8 cellular contexts compared by ENCODE assay signal in genomic region chr3:90091557-90091956, GRCh38.
A peak's percentile ranks its signal among the peaks of the same experiment; 100 is the strongest.
DNase-seq lines count a peak whose midpoint lies in the region; ATAC-seq and TF ChIP-seq lines count a peak whose summit lies in the region.

No MANE protein-coding gene starts in this region.

- H3K9me3 ChIP-seq in T-helper 17 cell (ENCODE audit: control insufficient read depth, low read length, poor library complexity, severe bottlenecking) = no peaks in the 10 kb centered on the region

- H3K27me3 Mint-ChIP-seq in nephron progenitor cell (ENCODE audit: low read depth, poor library complexity) (no peaks in the 10 kb centered on the region), T-helper 17 cell (no peaks in the 10 kb centered on the region)

- H3K27ac Mint-ChIP-seq in nephron progenitor cell (no peak overlapping the region), T-helper 17 cell (no peak overlapping the region)

- peak overlapping the region in 3 of 59 donors; percentile 8 to 26 (median 15) for H3K4me3 ChIP-seq in dorsolateral prefrontal cortex

- intact Hi-C loops in dorsolateral prefrontal cortex (cut with DNase I) = loop anchor here in 1 of 2 donors (10.0 kb wide), 1 partner anchor 1877 kb away; no protein-coding TSS in a partner anchor

- H3K4me3 Mint-ChIP-seq in nephron progenitor cell (no peak overlapping the region), T-helper 17 cell (no peak overlapping the region)

- no peaks in the 10 kb centered on the region for H3K36me3 Mint-ChIP-seq in nephron progenitor cell (ENCODE audit: low read depth)
- H3K36me3 Mint-ChIP-seq in T-helper 17 cell (ENCODE audit: low read depth) = no peaks in the 10 kb centered on the region

- TF ChIP-seq CTCF in dorsolateral prefrontal cortex (IDR thresholded peaks at IDR 0.05 in 54 of 56, conservative IDR thresholded peaks at IDR 0.05 in 2 of 56; ENCODE audit: low read depth in 1 of 56, partially characterized antibody in 56 of 56) = peak in 54 of 56 donors; percentile 34 to 80 (median 65)
- peak; percentile 65 for TF ChIP-seq CTCF in nephron progenitor cell (IDR thresholded peaks at IDR 0.05)

- ATAC-seq in HG02885 (IDR thresholded peaks at IDR 0.05; ENCODE audit: poor library complexity, unreplicated experiment) (peak; percentile 77), T-helper 17 cell (no peak)

- H3K9me3 Mint-ChIP-seq in nephron progenitor cell = no peaks in the 10 kb centered on the region

- no peaks in the 10 kb centered on the region for H3K27me3 ChIP-seq in dorsolateral prefrontal cortex

- no peak overlapping the region for H3K27ac ChIP-seq in dorsolateral prefrontal cortex

- H3K4me1 Mint-ChIP-seq in nephron progenitor cell (peaks cover 21% of the 10 kb centered on the region), T-helper 17 cell (no peaks in the 10 kb centered on the region)

- DNase-seq in GM03348 (ENCODE audit: low spot score) (peak; percentile 48), NCI-H748 (lab: John Stamatoyannopoulos, UW; ENCODE audit: unreplicated experiment) (peak; percentile 97), dorsolateral prefrontal cortex (peak in 3 of 10 donors; percentile 5 to 41 (median 17)), nephron progenitor cell (peak; percentile 49), mucosa of gallbladder (ENCODE audit: low spot score) (no peak), NCI-H526 treated with DMSO at 0.1 percent for 48 hours (lab: John Stamatoyannopoulos, UW) (no peak), T-helper 17 cell (no peak)

Comparison
In these comparisons a context has a peak if more than half of its experiments do, and no peak if none do; other contexts are left out.
1. DNase-seq: peak in GM03348 (single experiment), NCI-H748 (single experiment) and nephron progenitor cell (single experiment); none in mucosa of gallbladder (single experiment), NCI-H526 treated with DMSO at 0.1 percent for 48 hours (single experiment) and T-helper 17 cell (0 of 3).